Comparison of ENCODE assay signal across 25 cellular contexts in genomic region chr21:41016472-41016871, GRCh38.
DNase-seq lines count a peak whose midpoint lies in the region; ATAC-seq, FAIRE-seq and TF ChIP-seq lines count a peak whose summit lies in the region.
"Had no signal": no experiment of that assay in that cellular context is flagged by ENCODE, and none has a peak within 500 bp of the region (broad histone marks: within the 10 kb centered on the region; RNA-seq: fewer than 3 reads in every experiment).

No MANE protein-coding gene starts in this region.

- H3K27ac ChIP-seq in WERI-Rb-1 = no peak overlapping the region
- H3K27ac ChIP-seq: 22Rv1; BLaER1 treated with 17β-estradiol and CSF1 and Interleukin-3, amounts not matched to agents 10 nM and 100 nM; HL-60 had no signal

- FAIRE-seq in frontal cortex (lab: Jason Lieb, UNC) = no peak
- FAIRE-seq: GM12891, H1, HepG2, K562, RCC 7860 had no signal

- H3K36me3 ChIP-seq in WERI-Rb-1 = no peaks in the 10 kb centered on the region
- H3K36me3 ChIP-seq: BLaER1 treated with 17β-estradiol and CSF1 and Interleukin-3, amounts not matched to agents 10 nM and 100 nM; MG63 had no signal

- no peak for ATAC-seq in GM18498 (IDR thresholded peaks at IDR 0.05; ENCODE audit: unreplicated experiment)
- ATAC-seq: CD8-positive, alpha-beta T cell; HCT116; HepG2; K562 had no signal

- TF ChIP-seq CTCF in WERI-Rb-1 (IDR thresholded peaks at IDR 0.05; ENCODE audit: low read depth, low read length) = no peak

- DNase-seq in NCI-H2107 treated with DMSO at 0.1 percent for 48 hours (lab: John Stamatoyannopoulos, UW; ENCODE audit: unreplicated experiment) (peak; percentile 31), NCI-H2107 (lab: John Stamatoyannopoulos, UW) (no peak), NCI-H1092 (lab: John Stamatoyannopoulos, UW) (peak; percentile 78), NCI-H524 (lab: John Stamatoyannopoulos, UW) (peak; percentile 20 to 85), WERI-Rb-1 (peak; percentile 25), frontal cortex (ENCODE audit: low spot score in 2 of 2) (no peak), 8988T (no peak)
- DNase-seq: CD8-positive, alpha-beta T cell; DND-41; MG63; NCI-H1436; NCI-H187 treated with DMSO at 0.1 percent for 48 hours; NCI-H2227 treated with DMSO at 0.1 percent for 48 hours; OCI-M1; T1000 had no signal

- no peaks in the 10 kb centered on the region for H3K9me3 ChIP-seq in WERI-Rb-1 (ENCODE audit: severe bottlenecking)
- H3K9me3 ChIP-seq: BLaER1 treated with 17β-estradiol and CSF1 and Interleukin-3, amounts not matched to agents 10 nM and 100 nM; MG63 had no signal

- H3K4me3 ChIP-seq in WERI-Rb-1 (ENCODE audit: low read depth, low read length) = no peak overlapping the region
- H3K4me3 ChIP-seq: BLaER1 treated with 17β-estradiol and CSF1 and Interleukin-3, amounts not matched to agents 10 nM and 100 nM; K562; MG63 had no signal

- H3K27me3 ChIP-seq in WERI-Rb-1 (ENCODE audit: insufficient read depth, low read depth, severe bottlenecking) = no peaks in the 10 kb centered on the region
- H3K27me3 ChIP-seq: BLaER1 treated with 17β-estradiol and CSF1 and Interleukin-3, amounts not matched to agents 10 nM and 100 nM had no signal

Comparison
In these comparisons a context has a peak if more than half of its experiments do, and no peak if none do; other contexts are left out.
1. DNase-seq: peak in NCI-H2107 treated with DMSO at 0.1 percent for 48 hours (single experiment), NCI-H1092 (single experiment), NCI-H524 (2 of 2) and WERI-Rb-1 (single experiment); none in NCI-H2107 (single experiment), frontal cortex (0 of 2) and 8988T (single experiment).